ENCODE assay signal across 11 cellular contexts in the genomic region with DNA sequence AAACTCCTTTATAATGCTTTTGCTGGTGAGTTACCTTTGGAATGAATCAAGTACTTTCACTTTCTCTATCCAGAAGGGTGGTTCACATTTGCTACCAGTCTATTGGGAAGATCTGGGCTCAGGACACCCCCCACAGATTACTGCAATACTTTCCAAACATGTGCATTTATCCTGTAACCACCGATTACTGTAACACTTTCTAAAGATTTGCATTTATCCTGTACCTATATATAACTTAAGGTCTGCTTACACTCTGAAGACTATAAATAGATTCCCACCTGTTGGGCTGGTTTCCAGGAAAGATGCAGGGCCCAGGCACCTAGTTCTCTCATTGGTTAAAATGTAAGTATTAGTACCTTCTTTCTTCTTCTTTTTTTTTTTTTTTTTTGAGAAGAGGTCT.
DNase-seq lines count a peak whose midpoint lies in the region; ATAC-seq and TF ChIP-seq lines count a peak whose summit lies in the region.
"Had no signal": no experiment of that assay in that cellular context is flagged by ENCODE, and none has a peak within 500 bp of the region (broad histone marks: within the 10 kb centered on the region; RNA-seq: fewer than 3 reads in every experiment).

No MANE protein-coding gene starts in this region.

- H3K27ac ChIP-seq in left lung, result no peak overlapping the region
- H3K27ac ChIP-seq: epithelial cell of prostate had no signal

- H3K9ac ChIP-seq in Loucy (ENCODE audit: low read depth, low read length, poor library complexity, severe bottlenecking), result no peak overlapping the region

- intact Hi-C loops in left lung (cut with DNase I) (no loop called here), left ventricle myocardium superior (cut with micrococcal nuclease) (no loop called here)

- H3K9me2 ChIP-seq in Loucy (replicated peaks; ENCODE audit: low read depth, low read length), result no peaks in the 10 kb centered on the region

- peak; percentile 61 for ATAC-seq in GM18508 (IDR thresholded peaks at IDR 0.05; ENCODE audit: insufficient read depth, unreplicated experiment)
- peak; percentile 84 for ATAC-seq in GM21515 (IDR thresholded peaks at IDR 0.05; ENCODE audit: unreplicated experiment)
- peak; percentile 59 for ATAC-seq in left lung
- no peak for ATAC-seq in left ventricle myocardium superior

- DNase-seq in left lung (no peak), NCI-H446 treated with DMSO at 0.1 percent for 48 hours (lab: John Stamatoyannopoulos, UW) (no peak), hippocampal formation (lab: John Stamatoyannopoulos, UW) (no peak), T-helper 9 cell (no peak), left ventricle myocardium superior (no peak)
- DNase-seq: activated naive CD4-positive, alpha-beta T cell treated with Interleukin-2 at 50 U/mL for 16 hours; IMR-90 had no signal

- H3K9me3 ChIP-seq in Loucy (ENCODE audit: insufficient read depth, low read depth, low read length) (no peaks in the 10 kb centered on the region), left lung (no peaks in the 10 kb centered on the region)

- no peaks in the 10 kb centered on the region for H3F3A ChIP-seq in Loucy (ENCODE audit: low read depth)

- no peak for TF ChIP-seq CTCF in Loucy (conservative IDR thresholded peaks at IDR 0.05; ENCODE audit: low read length)
- no peak for TF ChIP-seq CTCF in left lung (IDR thresholded peaks at IDR 0.05)

- no peaks in the 10 kb centered on the region for H3K79me2 ChIP-seq in Loucy (ENCODE audit: insufficient read depth, low read length)

- H3K4me3 ChIP-seq in Loucy (ENCODE audit: low read length, poor library complexity, severe bottlenecking), result peak overlapping the region; percentile 4
- H3K4me3 ChIP-seq in left lung, result no peak overlapping the region

- no peaks in the 10 kb centered on the region for H4K20me1 ChIP-seq in Loucy (ENCODE audit: insufficient read depth, low read length, poor library complexity, severe bottlenecking)

- no peaks in the 10 kb centered on the region for H3K36me3 ChIP-seq in Loucy (ENCODE audit: insufficient read depth, low read length)
- H3K36me3 ChIP-seq in left lung, result no peaks in the 10 kb centered on the region

- peaks cover 3% of the 10 kb centered on the region for H3K4me1 ChIP-seq in Loucy (ENCODE audit: insufficient read depth, low read length, poor library complexity, severe bottlenecking)
- H3K4me1 ChIP-seq in left lung, result no peaks in the 10 kb centered on the region

- H3K4me2 ChIP-seq in Loucy (ENCODE audit: low read depth, low read length, poor library complexity, severe bottlenecking), result peak overlapping the region; percentile 1

- H3K27me3 ChIP-seq in Loucy (ENCODE audit: insufficient read depth, low read length, poor library complexity, severe bottlenecking) (no peaks in the 10 kb centered on the region), left lung (no peaks in the 10 kb centered on the region)

- H2AFZ ChIP-seq in Loucy (ENCODE audit: low read length), result peak overlapping the region; percentile 71
